Comparison of ENCODE assay signal across 29 cellular contexts in genomic region chr10:49743464-49744075, GRCh38. TPM values are rescaled to one million over a fixed set of nuclear protein-coding genes. Genes with fewer than 3 reads are reported as not detected.
"Had no signal": no experiment of that assay in that cellular context is flagged by ENCODE, and none has a peak within 500 bp of the region (broad histone marks: within the 10 kb centered on the region; RNA-seq: fewer than 3 reads in every experiment).

No MANE protein-coding gene starts in this region.

- H3K4me1 ChIP-seq: breast epithelium, esophagus squamous epithelium, upper lobe of left lung, vagina had no signal

- H3K4me3 ChIP-seq: breast epithelium, esophagus squamous epithelium, mucosa of descending colon, skin epidermis, upper lobe of left lung, vagina had no signal

- H3K9me3 Mint-ChIP-seq: activated T-cell treated with anti-CD3 and anti-CD28 coated beads, Interleukin-2, amount 50 U/mL, for 4 hours; activated T-helper 17 cell treated with anti-CD3 and anti-CD28 coated beads, Interleukin-2, amount 50 U/mL, for 72 hours; central memory CD8-positive, alpha-beta T cell; natural killer cell treated with Interleukin-12 subunit alpha and Interleukin-12 subunit beta and Interleukin-15 and Interleukin-18, amount 100 ng/mL, for 72 hours; stimulated activated effector memory CD8-positive, alpha-beta T cell treated with anti-CD3 and anti-CD28 coated beads, Interleukin-12 subunit alpha, Interleukin-12 subunit beta, amount 100 ng/mL, for 72 hours; T-helper 1 cell treated with Interleukin-12 subunit alpha and Interleukin-12 subunit beta and Interleukin-4 antibody, amounts not matched to agents 30 μg/mL and 1 μg/mL, for 36 hours had no signal

- H3K27ac ChIP-seq: breast epithelium, epithelial cell of prostate, esophagus squamous epithelium, skin epidermis, upper lobe of left lung, vagina, VCaP had no signal

- H3K27me3 Mint-ChIP-seq: activated T-helper 17 cell treated with anti-CD3 and anti-CD28 coated beads, Interleukin-2, amount 50 U/mL, for 72 hours; central memory CD8-positive, alpha-beta T cell; natural killer cell treated with Interleukin-12 subunit alpha and Interleukin-12 subunit beta and Interleukin-15 and Interleukin-18, amount 100 ng/mL, for 72 hours; stimulated activated naive CD8-positive, alpha-beta T cell treated with anti-CD3 and anti-CD28 coated beads, Interleukin-15, Interleukin-2, amounts not matched to agents 100 ng/mL and 50 ng/mL, for 24 hours had no signal

- H3K4me3 Mint-ChIP-seq: activated T-cell treated with anti-CD3 and anti-CD28 coated beads, Interleukin-2, amount 50 U/mL, for 4 hours; activated T-helper 17 cell treated with anti-CD3 and anti-CD28 coated beads, Interleukin-2, amount 50 U/mL, for 72 hours; central memory CD8-positive, alpha-beta T cell; natural killer cell treated with Interleukin-12 subunit alpha and Interleukin-12 subunit beta and Interleukin-15 and Interleukin-18, amount 100 ng/mL, for 72 hours; stimulated activated effector memory CD8-positive, alpha-beta T cell treated with anti-CD3 and anti-CD28 coated beads, Interleukin-12 subunit alpha, Interleukin-12 subunit beta, amount 100 ng/mL, for 72 hours; stimulated activated naive CD8-positive, alpha-beta T cell treated with anti-CD3 and anti-CD28 coated beads, Interleukin-15, Interleukin-2, amounts not matched to agents 100 ng/mL and 50 ng/mL, for 24 hours; T-helper 1 cell treated with Interleukin-12 subunit alpha and Interleukin-12 subunit beta and Interleukin-4 antibody, amounts not matched to agents 30 μg/mL and 1 μg/mL, for 36 hours had no signal

- DNase-seq: activated CD4-positive, alpha-beta T cell treated with anti-CD3 and anti-CD28 coated beads for 4 hours; activated CD4-positive, alpha-beta T cell treated with anti-CD3 and anti-CD28 coated beads, Interleukin-2, amount 50 U/mL, for 4 hours; activated naive CD4-positive, alpha-beta T cell; activated T-cell treated with anti-CD3 and anti-CD28 coated beads, Interleukin-2, amount 50 U/mL, for 4 hours; dermis blood vessel endothelial cell; effector CD8-positive, alpha-beta T cell; esophagus squamous epithelium; foreskin melanocyte; left cardiac atrium; left ventricle myocardium superior; mucosa of descending colon; stimulated activated CD4-positive, alpha-beta T cell treated with anti-CD3 and anti-CD28 coated beads, Interleukin-4, amount 100 ng/mL, for 24 hours; substantia nigra; T-helper 9 cell had no signal

- H3K27ac Mint-ChIP-seq: activated naive CD4-positive, alpha-beta T cell treated with anti-CD3 and anti-CD28 coated beads, Interleukin-2, amount 50 U/mL, for 72 hours; activated T-helper 17 cell treated with anti-CD3 and anti-CD28 coated beads, Interleukin-2, amount 50 U/mL, for 72 hours; natural killer cell treated with Interleukin-12 subunit alpha and Interleukin-12 subunit beta and Interleukin-15 and Interleukin-18, amount 100 ng/mL, for 72 hours; stimulated activated effector memory CD8-positive, alpha-beta T cell treated with anti-CD3 and anti-CD28 coated beads, Interleukin-12 subunit alpha, Interleukin-12 subunit beta, amount 100 ng/mL, for 72 hours; stimulated activated naive CD8-positive, alpha-beta T cell treated with anti-CD3 and anti-CD28 coated beads, Interleukin-15, Interleukin-2, amounts not matched to agents 100 ng/mL and 50 ng/mL, for 24 hours; T-helper 1 cell treated with Interleukin-12 subunit alpha and Interleukin-12 subunit beta and Interleukin-4 antibody, amounts not matched to agents 30 μg/mL and 1 μg/mL, for 36 hours had no signal

- H3K9me3 ChIP-seq: breast epithelium, esophagus squamous epithelium, mucosa of descending colon, upper lobe of left lung, vagina had no signal

- H3K27me3 ChIP-seq: breast epithelium, esophagus squamous epithelium, upper lobe of left lung, vagina had no signal

- H3K36me3 ChIP-seq: breast epithelium, esophagus squamous epithelium, upper lobe of left lung, vagina had no signal

- H3K4me1 Mint-ChIP-seq: activated T-helper 17 cell treated with anti-CD3 and anti-CD28 coated beads, Interleukin-2, amount 50 U/mL, for 72 hours; central memory CD8-positive, alpha-beta T cell had no signal

- H3K36me3 Mint-ChIP-seq: activated naive CD4-positive, alpha-beta T cell treated with anti-CD3 and anti-CD28 coated beads, Interleukin-2, amount 50 U/mL, for 72 hours; natural killer cell treated with Interleukin-12 subunit alpha and Interleukin-12 subunit beta and Interleukin-15 and Interleukin-18, amount 100 ng/mL, for 72 hours; stimulated activated effector memory CD8-positive, alpha-beta T cell treated with anti-CD3 and anti-CD28 coated beads, Interleukin-12 subunit alpha, Interleukin-12 subunit beta, amount 100 ng/mL, for 72 hours had no signal

- ATAC-seq: activated naive CD4-positive, alpha-beta T cell treated with anti-CD3 and anti-CD28 coated beads, Interleukin-2, amount 50 U/mL, for 72 hours; activated T-cell treated with anti-CD3 and anti-CD28 coated beads, Interleukin-2, amount 50 U/mL, for 4 hours; activated T-helper 17 cell treated with anti-CD3 and anti-CD28 coated beads, Interleukin-2, amount 50 U/mL, for 72 hours; left cardiac atrium; left ventricle myocardium superior; mucosa of descending colon; natural killer cell treated with Interleukin-12 subunit alpha and Interleukin-12 subunit beta and Interleukin-15 and Interleukin-18, amount 100 ng/mL, for 72 hours; sciatic nerve; stimulated activated effector memory CD8-positive, alpha-beta T cell treated with anti-CD3 and anti-CD28 coated beads, Interleukin-12 subunit alpha, Interleukin-12 subunit beta, amount 100 ng/mL, for 72 hours had no signal

RNA-seq across cellular contexts. Expression of gene OGDHL, which starts 18.6 kb away (rescaled TPM):
- total RNA-seq: breast epithelium; mesenteric fat pad; natural killer cell treated with Interleukin-12 subunit alpha and Interleukin-12 subunit beta and Interleukin-15 and Interleukin-18, amount 100 ng/mL, for 72 hours; sciatic nerve had no signal
